Comparison of ENCODE assay signal across 9 cellular contexts in the genomic region with DNA sequence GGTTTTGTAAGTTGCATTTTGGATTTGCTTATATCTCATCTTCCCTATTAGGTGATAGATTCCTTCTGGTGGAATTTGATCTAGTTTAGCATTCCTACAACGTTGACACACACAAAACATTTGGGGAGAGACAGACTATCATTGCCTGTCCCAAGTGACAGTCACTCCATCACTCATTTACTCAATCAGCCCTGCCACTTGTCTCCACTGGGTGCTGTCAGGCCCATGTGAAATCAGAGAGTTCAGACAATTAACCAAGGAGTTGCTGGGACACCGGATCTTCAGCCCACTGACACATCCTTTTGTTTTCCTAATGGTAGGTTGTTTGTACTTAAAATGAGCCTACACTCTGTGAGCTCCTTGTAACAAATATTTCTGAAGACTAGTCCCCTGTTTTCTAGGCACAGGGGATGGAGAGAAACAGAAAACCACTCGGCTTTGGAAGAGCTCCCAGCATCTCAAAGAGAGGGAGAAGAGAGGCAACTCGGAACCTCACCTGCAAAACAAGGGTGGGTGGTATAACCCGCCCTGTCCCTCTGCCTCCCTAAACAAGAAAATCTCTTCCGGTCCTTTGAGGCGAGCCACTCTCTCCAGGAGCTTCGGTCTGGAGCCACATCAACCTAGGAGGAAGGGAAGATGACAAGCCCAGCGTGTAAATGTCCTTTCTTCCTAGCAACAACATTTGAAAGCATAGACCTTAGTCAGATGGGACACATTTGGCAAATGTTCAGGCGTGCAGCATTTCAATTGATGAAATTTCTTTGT.
DNase-seq lines count a peak whose midpoint lies in the region; ATAC-seq and TF ChIP-seq lines count a peak whose summit lies in the region.
"Had no signal": no experiment of that assay in that cellular context is flagged by ENCODE, and none has a peak within 500 bp of the region (broad histone marks: within the 10 kb centered on the region; RNA-seq: fewer than 3 reads in every experiment).

No MANE protein-coding gene starts in this region.

- H3K36me3 Mint-ChIP-seq in endodermal cell (ENCODE audit: low read depth): no peaks in the 10 kb centered on the region
- H3K36me3 Mint-ChIP-seq in osteocyte (ENCODE audit: unreplicated experiment): no peaks in the 10 kb centered on the region

- DNase-seq in NCI-H526 (lab: John Stamatoyannopoulos, UW) (peak; percentile 30 to 33), endodermal cell (peak; percentile 62), osteocyte (ENCODE audit: extremely low spot score, unreplicated experiment) (no peak), germinal center (ENCODE audit: low spot score) (no peak), NCI-H774 (lab: John Stamatoyannopoulos, UW) (no peak), RWPE1 (ENCODE audit: low spot score) (no peak)

- H3K4me3 Mint-ChIP-seq in endodermal cell: peak overlapping the region; percentile 59
- peak overlapping the region; percentile 72 for H3K4me3 Mint-ChIP-seq in osteocyte (ENCODE audit: unreplicated experiment)

- POLR2A ChIA-PET in RWPE1 (lab: Yijun Ruan, JAX; ENCODE audit: low non-redundant PET): no interaction called here

- TF ChIP-seq CTCF in endodermal cell (conservative IDR thresholded peaks at IDR 0.05): peak; percentile 62
- TF ChIP-seq CTCF in osteocyte (IDR thresholded peaks at IDR 0.05): no peak
- TF ChIP-seq CTCF in RWPE1 (conservative IDR thresholded peaks at IDR 0.05; ENCODE audit: low read depth): no peak

- no peak overlapping the region for H3K27ac Mint-ChIP-seq in endodermal cell
- H3K27ac Mint-ChIP-seq in osteocyte (ENCODE audit: unreplicated experiment): peak overlapping the region; percentile 56

- H3K9ac ChIP-seq in endodermal cell (ENCODE audit: extremely low read depth, low read length, poor library complexity, severe bottlenecking): no peak overlapping the region
- H3K9ac ChIP-seq: KMS-11 had no signal

- H3K27me3 ChIP-seq in endodermal cell (ENCODE audit: control insufficient read depth, insufficient read depth, low read length, poor library complexity, severe bottlenecking): no peaks in the 10 kb centered on the region

- CTCF ChIA-PET in RWPE1 (lab: Yijun Ruan, JAX): interaction anchor here (0.7 kb wide), 1 partner anchor 543 kb away, joined by 4 read pairs; no protein-coding TSS in a partner anchor

- H3K27me3 Mint-ChIP-seq in endodermal cell (ENCODE audit: insufficient read depth) (no peaks in the 10 kb centered on the region), osteocyte (ENCODE audit: unreplicated experiment) (no peaks in the 10 kb centered on the region)

- peaks cover 17% of the 10 kb centered on the region for H3K4me1 ChIP-seq in endodermal cell (ENCODE audit: control insufficient read depth, insufficient read depth, low read length)

- no peaks in the 10 kb centered on the region for H3K9me3 ChIP-seq in endodermal cell (ENCODE audit: control insufficient read depth, low read length)

- H3K4me3 ChIP-seq in endodermal cell (ENCODE audit: low read length): peak overlapping the region; percentile 77

- H3K36me3 ChIP-seq in endodermal cell (ENCODE audit: control insufficient read depth, insufficient read depth, low read length): no peaks in the 10 kb centered on the region

- H3K4me1 Mint-ChIP-seq in endodermal cell: peaks cover 45% of the 10 kb centered on the region
- H3K4me1 Mint-ChIP-seq in osteocyte (ENCODE audit: unreplicated experiment): peaks cover 24% of the 10 kb centered on the region

- 2 to 13% methylated on average over 6 to 10 of the region's 10 CpGs for WGBS in endodermal cell (ENCODE audit: insufficient coverage in 1 of 2, insufficient read length in 1 of 2), 2 experiments

- H3K27ac ChIP-seq in endodermal cell (ENCODE audit: low read depth, low read length) (peak overlapping the region; percentile 69), RWPE1 (no peak overlapping the region)
- H3K27ac ChIP-seq: KMS-11 had no signal

- H3K9me3 Mint-ChIP-seq in endodermal cell (no peaks in the 10 kb centered on the region), osteocyte (ENCODE audit: unreplicated experiment) (peaks cover 4% of the 10 kb centered on the region)

- ATAC-seq in GM18511 (IDR thresholded peaks at IDR 0.05; ENCODE audit: unreplicated experiment) (peak; percentile 21), GM19324 (IDR thresholded peaks at IDR 0.05; ENCODE audit: low FRiP score, unreplicated experiment) (no peak)

Comparison
In these comparisons a context has a peak if more than half of its experiments do, and no peak if none do; other contexts are left out.
1. DNase-seq: peak in NCI-H526 (2 of 2) and endodermal cell (single experiment); none in osteocyte (single experiment), germinal center (single experiment), NCI-H774 (single experiment) and RWPE1 (single experiment).